Comparison of ENCODE assay signal across 9 cellular contexts in genomic region chr6:21666788-21667681, GRCh38.
DNase-seq lines count a peak whose midpoint lies in the region; ATAC-seq and TF ChIP-seq lines count a peak whose summit lies in the region.
"Had no signal": no experiment of that assay in that cellular context is flagged by ENCODE, and none has a peak within 500 bp of the region (broad histone marks: within the 10 kb centered on the region; RNA-seq: fewer than 3 reads in every experiment).

No MANE protein-coding gene starts in this region.

- no peak for TF ChIP-seq POLR2A in gastroesophageal sphincter (IDR thresholded peaks at IDR 0.05)

- POLR2A ChIA-PET in Panc1 (lab: Charles Lee) = interaction anchor here (0.7 kb wide), 1 partner anchor 32 kb away, joined by 10 read pairs; no protein-coding TSS in a partner anchor

- peaks cover 3% of the 10 kb centered on the region for H3K36me3 Mint-ChIP-seq in progenitor cell of endocrine pancreas (ENCODE audit: insufficient read depth)

- in situ Hi-C loops in Panc1 (cut with HindIII; ENCODE audit: low pct_unique_long_range_greater_than_20kb, low sequenced_read_pairs) = no loop called here

- H3K36me3 ChIP-seq in Panc1 (ENCODE audit: control insufficient read depth, insufficient read depth, low read length) (no peaks in the 10 kb centered on the region), gastroesophageal sphincter (no peaks in the 10 kb centered on the region)

- peaks cover 11% of the 10 kb centered on the region for H3K27me3 Mint-ChIP-seq in progenitor cell of endocrine pancreas

- ATAC-seq in Panc1 (no peak), gastroesophageal sphincter (no peak)

- TF ChIP-seq CTCF in GM12865 (IDR thresholded peaks at IDR 0.05; ENCODE audit: insufficient read depth, low read depth, low read length, missing control alignments) (no peak), Panc1 (IDR thresholded peaks at IDR 0.05) (no peak), gastroesophageal sphincter (IDR thresholded peaks at IDR 0.05) (no peak), progenitor cell of endocrine pancreas (IDR thresholded peaks at IDR 0.05; ENCODE audit: unreplicated experiment) (no peak)

- intact Hi-C loops in Panc1 (cut with micrococcal nuclease; ENCODE audit: unreplicated experiment) = no loop called here

- H3K4me3 ChIP-seq in GM12865 (ENCODE audit: low read depth, low read length) (peak overlapping the region; percentile 70), Panc1 (ENCODE audit: low read depth in 2 of 2, low read length in 2 of 2) (peak overlapping the region; percentile 59 to 78), gastroesophageal sphincter (peak overlapping the region; percentile 54 to 70)

- no TSS peak for BruUV-seq in Panc1 (replicated peaks; lab: Mats Ljungman, UMichigan)

- H3K27ac Mint-ChIP-seq in progenitor cell of endocrine pancreas = peak overlapping the region; percentile 95

- no peak for DNase-seq in GM12865 (ENCODE audit: low read depth)
- no peak for DNase-seq in Panc1 (ENCODE audit: low read depth, low spot score)
- no peak for DNase-seq in progenitor cell of endocrine pancreas (ENCODE audit: low spot score, unreplicated experiment)
- DNase-seq in RKO (ENCODE audit: low spot score) = no peak
- no peak for DNase-seq in SK-N-DZ (ENCODE audit: low spot score)
- DNase-seq in DMS 273 (lab: John Stamatoyannopoulos, UW; ENCODE audit: unreplicated experiment) = no peak
- no peak for DNase-seq in middle frontal gyrus (ENCODE audit: extremely low spot score, low spot score)

- TF ChIP-seq EP300 in gastroesophageal sphincter (IDR thresholded peaks at IDR 0.05) = no peak

- peaks cover 36% of the 10 kb centered on the region for H3K4me1 Mint-ChIP-seq in progenitor cell of endocrine pancreas (ENCODE audit: low read depth)

- H3K9me3 ChIP-seq in Panc1 (ENCODE audit: control insufficient read depth, insufficient read depth, low read depth, low read length) (no peaks in the 10 kb centered on the region), gastroesophageal sphincter (no peaks in the 10 kb centered on the region)

- H3K4me1 ChIP-seq in Panc1 (ENCODE audit: control insufficient read depth, insufficient read depth, low read length) (no peaks in the 10 kb centered on the region; the same call in none of the 2 replicates), gastroesophageal sphincter (peaks cover 0 to 48% (median 4%) of the 10 kb centered on the region in 3 donors)

- H3K27me3 ChIP-seq in Panc1 (ENCODE audit: control insufficient read depth, insufficient read depth, low read length) = no peaks in the 10 kb centered on the region
- peaks cover 20% of the 10 kb centered on the region for H3K27me3 ChIP-seq in gastroesophageal sphincter

- H3K27ac ChIP-seq in Panc1 (ENCODE audit: low read length) (peak overlapping the region; percentile 79), gastroesophageal sphincter (peak overlapping the region; percentile 24 to 84 (median 82))
- H3K27ac ChIP-seq: KMS-11 had no signal

- no peaks in the 10 kb centered on the region for H3K9me3 Mint-ChIP-seq in progenitor cell of endocrine pancreas (ENCODE audit: low read depth)

- CTCF ChIA-PET in Panc1 (lab: Charles Lee) = interaction anchor here (0.7 kb wide), 1 partner anchor 15 kb away, joined by 10 read pairs; no protein-coding TSS in a partner anchor

- H3K4me3 Mint-ChIP-seq in progenitor cell of endocrine pancreas (ENCODE audit: low read depth) = peak overlapping the region; percentile 96

- 14 to 18% methylated on average over 21 to 29 of the region's 29 CpGs for WGBS in gastroesophageal sphincter (ENCODE audit: low coverage in 1 of 2), 2 donors
